In genomic region chr10:98460837-98461499, GRCh38 we compare ENCODE assay signal across 9 cellular contexts. TPM values are rescaled to one million over a fixed set of nuclear protein-coding genes. Genes with fewer than 3 reads are reported as not detected.
DNase-seq lines count a peak whose midpoint lies in the region; ATAC-seq and TF ChIP-seq lines count a peak whose summit lies in the region.
"Had no signal": no experiment of that assay in that cellular context is flagged by ENCODE, and none has a peak within 500 bp of the region (broad histone marks: within the 10 kb centered on the region; RNA-seq: fewer than 3 reads in every experiment).

No MANE protein-coding gene starts in this region.

- WGBS in lung, 2 donors, result 75 to 92% methylated on average over 3 of the region's 3 CpGs

- no peak overlapping the region for H3K27ac Mint-ChIP-seq in CD4-positive, alpha-beta T cell
- no peak overlapping the region for H3K27ac Mint-ChIP-seq in activated T-helper 1 cell treated with anti-CD3 and anti-CD28 coated beads, Interleukin-12 subunit alpha, Interleukin-12 subunit beta, Interleukin-2, Interleukin-4 antibody, amounts not matched to agents 30 ng/mL and 10 ng/mL and 1 ng/mL, durations not matched to agents 14 hours and 24 hours and 36 hours

- no peaks in the 10 kb centered on the region for H3K27me3 ChIP-seq in lung (ENCODE audit: control insufficient read depth, insufficient read depth)
- no peaks in the 10 kb centered on the region for H3K27me3 ChIP-seq in CD4-positive, alpha-beta T cell (ENCODE audit: control insufficient read depth, insufficient read depth, low read length)

- peaks cover 0 to 3% of the 10 kb centered on the region in 2 donors for H3K4me1 ChIP-seq in lung (ENCODE audit: control insufficient read depth in 2 of 2, insufficient read depth in 2 of 2, low read length in 2 of 2)

- H3K4me3 Mint-ChIP-seq in CD4-positive, alpha-beta T cell, result no peak overlapping the region
- no peak overlapping the region for H3K4me3 Mint-ChIP-seq in activated T-helper 1 cell treated with anti-CD3 and anti-CD28 coated beads, Interleukin-12 subunit alpha, Interleukin-12 subunit beta, Interleukin-2, Interleukin-4 antibody, amounts not matched to agents 30 ng/mL and 10 ng/mL and 1 ng/mL, durations not matched to agents 14 hours and 24 hours and 36 hours

- no peaks in the 10 kb centered on the region for H3K4me1 Mint-ChIP-seq in CD4-positive, alpha-beta T cell (ENCODE audit: low read depth)
- no peaks in the 10 kb centered on the region for H3K4me1 Mint-ChIP-seq in activated T-helper 1 cell treated with anti-CD3 and anti-CD28 coated beads, Interleukin-12 subunit alpha, Interleukin-12 subunit beta, Interleukin-2, Interleukin-4 antibody, amounts not matched to agents 30 ng/mL and 10 ng/mL and 1 ng/mL, durations not matched to agents 14 hours and 24 hours and 36 hours (ENCODE audit: low read depth)

- H3K36me3 Mint-ChIP-seq in CD4-positive, alpha-beta T cell (ENCODE audit: low read depth), result no peaks in the 10 kb centered on the region
- H3K36me3 Mint-ChIP-seq in activated T-helper 1 cell treated with anti-CD3 and anti-CD28 coated beads, Interleukin-12 subunit alpha, Interleukin-12 subunit beta, Interleukin-2, Interleukin-4 antibody, amounts not matched to agents 30 ng/mL and 10 ng/mL and 1 ng/mL, durations not matched to agents 14 hours and 24 hours and 36 hours (ENCODE audit: low read depth), result no peaks in the 10 kb centered on the region

- no peak for TF ChIP-seq CTCF in cardiac fibroblast (IDR thresholded peaks at IDR 0.05; ENCODE audit: low read depth, low read length)
- no peak for TF ChIP-seq CTCF in lung (IDR thresholded peaks at IDR 0.05; ENCODE audit: control extremely low read depth, extremely low read depth)
- TF ChIP-seq CTCF in CD4-positive, alpha-beta T cell (IDR thresholded peaks at IDR 0.05), result no peak

- H3K27me3 Mint-ChIP-seq in CD4-positive, alpha-beta T cell, result peaks cover 25% of the 10 kb centered on the region
- H3K27me3 Mint-ChIP-seq in activated T-helper 1 cell treated with anti-CD3 and anti-CD28 coated beads, Interleukin-12 subunit alpha, Interleukin-12 subunit beta, Interleukin-2, Interleukin-4 antibody, amounts not matched to agents 30 ng/mL and 10 ng/mL and 1 ng/mL, durations not matched to agents 14 hours and 24 hours and 36 hours (ENCODE audit: insufficient read depth), result peaks cover 27% of the 10 kb centered on the region

- H3K9me3 ChIP-seq in lung (ENCODE audit: control insufficient read depth in 2 of 2, insufficient read depth in 1 of 2, low read length in 1 of 2), result no peaks in the 10 kb centered on the region
- H3K9me3 ChIP-seq in CD4-positive, alpha-beta T cell (ENCODE audit: control insufficient read depth, low read length), result no peaks in the 10 kb centered on the region

- CTCF ChIA-PET in CD4-positive, alpha-beta T cell (lab: Charles Lee), result no interaction called here

- ATAC-seq in lung (ENCODE audit: insufficient read depth, low FRiP score), result peak; percentile 80
- ATAC-seq in CD4-positive, alpha-beta T cell (ENCODE audit: poor library complexity), result no peak

- no peaks in the 10 kb centered on the region for H3K36me3 ChIP-seq in lung (ENCODE audit: control insufficient read depth in 2 of 2, insufficient read depth in 2 of 2, low read length in 2 of 2)

- intact Hi-C loops in CD4-positive, alpha-beta T cell (cut with DNase I, micrococcal nuclease), result loop anchor here (10.0 kb wide), 3 partner anchors 934 to 1154 kb away; partner anchors contain the start of gene GOT1 (in 1 of the 2)
- intact Hi-C loops in activated T-helper 1 cell treated with anti-CD3 and anti-CD28 coated beads, Interleukin-12 subunit alpha, Interleukin-12 subunit beta, Interleukin-2, Interleukin-4 antibody, amounts not matched to agents 30 ng/mL and 10 ng/mL and 1 ng/mL, durations not matched to agents 14 hours and 24 hours and 36 hours (cut with micrococcal nuclease), result no loop called here

- peak; percentile 90 for DNase-seq in AG08395 (ENCODE audit: low spot score)
- DNase-seq in LoVo (ENCODE audit: low spot score), result peak; percentile 86
- DNase-seq in cardiac fibroblast (ENCODE audit: low read depth in 2 of 2), result peak; percentile 87 to 94
- DNase-seq in lung (ENCODE audit: low spot score), result peak; percentile 51
- no peak for DNase-seq in CD4-positive, alpha-beta T cell
- DNase-seq in activated T-helper 1 cell treated with anti-CD3 and anti-CD28 coated beads, Interleukin-12 subunit alpha, Interleukin-12 subunit beta, Interleukin-2, Interleukin-4 antibody, amounts not matched to agents 30 ng/mL and 10 ng/mL and 1 ng/mL, durations not matched to agents 14 hours and 24 hours and 36 hours (ENCODE audit: low spot score), result no peak
- DNase-seq in middle frontal gyrus (ENCODE audit: extremely low spot score, low spot score), result no peak
- DNase-seq in cerebellar nuclear complex (lab: John Stamatoyannopoulos, UW), result no peak
- DNase-seq: KBM-7 had no signal

- POLR2A ChIA-PET in CD4-positive, alpha-beta T cell (lab: Charles Lee), result no interaction called here

- peak overlapping the region; percentile 51 to 77 for H3K27ac ChIP-seq in lung (ENCODE audit: low read depth in 1 of 2, low read length in 1 of 2)
- H3K27ac ChIP-seq in CD4-positive, alpha-beta T cell (ENCODE audit: low read depth, low read length), result no peak overlapping the region

- H3K4me3 ChIP-seq in cardiac fibroblast (replicated peaks in 1 of 2; ENCODE audit: low read depth in 2 of 2, low read length in 2 of 2) (no peak overlapping the region), lung (no peak overlapping the region)

- no peaks in the 10 kb centered on the region for H3K9me3 Mint-ChIP-seq in CD4-positive, alpha-beta T cell
- no peaks in the 10 kb centered on the region for H3K9me3 Mint-ChIP-seq in activated T-helper 1 cell treated with anti-CD3 and anti-CD28 coated beads, Interleukin-12 subunit alpha, Interleukin-12 subunit beta, Interleukin-2, Interleukin-4 antibody, amounts not matched to agents 30 ng/mL and 10 ng/mL and 1 ng/mL, durations not matched to agents 14 hours and 24 hours and 36 hours

RNA-seq across cellular contexts. Expression of gene HPS1, which starts 14.2 kb away (rescaled TPM):
- 10 to 100 TPM; 32.3 to 89.5 TPM for total RNA-seq in lung
- 10 to 100 TPM; 55.2 to 61.6 TPM for polyA plus RNA-seq in lung
- 10 to 100 TPM; 49.8 to 50.5 TPM for total RNA-seq in CD4-positive, alpha-beta T cell
- 56.1 and 63.1 TPM in 2 replicates for total RNA-seq in activated T-helper 1 cell treated with anti-CD3 and anti-CD28 coated beads, Interleukin-12 subunit alpha, Interleukin-12 subunit beta, Interleukin-2, Interleukin-4 antibody, amounts not matched to agents 30 ng/mL and 10 ng/mL and 1 ng/mL, durations not matched to agents 14 hours and 24 hours and 36 hours

RNA-seq across cellular contexts. Expression of gene PYROXD2, which starts 46.0 kb away (rescaled TPM):
- total RNA-seq in lung, result 10 to 100 TPM in 1 of 2 donors, 1 to 10 TPM in 1; 8.2 to 16.8 TPM
- 1 to 10 TPM; 2.3 to 6.9 TPM for polyA plus RNA-seq in lung
- 1 to 10 TPM; 8.5 to 9.8 TPM for total RNA-seq in CD4-positive, alpha-beta T cell
- total RNA-seq in activated T-helper 1 cell treated with anti-CD3 and anti-CD28 coated beads, Interleukin-12 subunit alpha, Interleukin-12 subunit beta, Interleukin-2, Interleukin-4 antibody, amounts not matched to agents 30 ng/mL and 10 ng/mL and 1 ng/mL, durations not matched to agents 14 hours and 24 hours and 36 hours, result 2.8 and 2.9 TPM in 2 replicates

Comparison
In these comparisons a context has a peak if more than half of its experiments do, and no peak if none do; other contexts are left out.
1. DNase-seq: peak in AG08395 (single experiment), LoVo (single experiment), cardiac fibroblast (2 of 2) and lung (single experiment); none in CD4-positive, alpha-beta T cell (0 of 10), activated T-helper 1 cell treated with anti-CD3 and anti-CD28 coated beads, Interleukin-12 subunit alpha, Interleukin-12 subunit beta, Interleukin-2, Interleukin-4 antibody, amounts not matched to agents 30 ng/mL and 10 ng/mL and 1 ng/mL, durations not matched to agents 14 hours and 24 hours and 36 hours (single experiment), middle frontal gyrus (single experiment) and cerebellar nuclear complex (0 of 2).